ENCODE assay signal across 28 cellular contexts in the genomic region with DNA sequence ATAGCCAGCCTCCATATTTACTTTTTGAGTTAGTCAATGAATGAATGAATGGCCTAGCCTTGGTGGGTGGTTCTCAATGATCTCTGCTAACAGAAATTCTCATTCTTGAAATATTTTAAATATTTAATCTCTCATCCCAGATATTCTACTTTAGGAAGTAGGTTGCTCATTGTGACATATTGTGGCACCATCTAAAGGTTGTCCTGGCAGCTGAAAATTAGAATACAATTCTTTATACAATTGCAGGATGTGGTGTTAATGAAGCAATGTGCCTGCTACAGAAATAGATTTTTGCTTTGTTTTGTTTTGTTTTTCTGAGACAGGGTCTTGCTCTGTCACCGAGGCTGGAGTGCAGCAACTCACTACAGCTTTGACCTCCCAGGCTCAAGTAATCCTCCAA. TPM values are rescaled to one million over a fixed set of nuclear protein-coding genes. Genes with fewer than 3 reads are reported as not detected.
"Had no signal": no experiment of that assay in that cellular context is flagged by ENCODE, and none has a peak within 500 bp of the region (broad histone marks: within the 10 kb centered on the region; RNA-seq: fewer than 3 reads in every experiment).

No MANE protein-coding gene starts in this region.

- H3K4me1 ChIP-seq: ascending aorta, Peyer's patch had no signal

- DNase-seq: activated CD4-positive, alpha-beta memory T cell treated with anti-CD3 and anti-CD28 coated beads, Interleukin-2, amount 10 ng/mL, durations not matched to agents 7 days and 5 days; activated CD4-positive, alpha-beta T cell treated with anti-CD3 and anti-CD28 coated beads for 1 hour; activated CD4-positive, alpha-beta T cell treated with anti-CD3 and anti-CD28 coated beads for 48 hours; activated CD4-positive, CD25-positive, alpha-beta regulatory T cell; activated CD8-positive, alpha-beta memory T cell treated with anti-CD3 and anti-CD28 coated beads for 24 hours; activated CD8-positive, alpha-beta memory T cell treated with anti-CD3 and anti-CD28 coated beads, Interleukin-2, amount 10 ng/mL, durations not matched to agents 7 days and 5 days; activated CD8-positive, alpha-beta memory T cell treated with anti-CD3 and anti-CD28 coated beads, Interleukin-2, amount 50 U/mL, for 48 hours; activated gamma-delta T cell; activated naive CD4-positive, alpha-beta T cell treated with Interleukin-2 at 50 U/mL for 16 hours; activated naive CD8-positive, alpha-beta T cell treated with anti-CD3 and anti-CD28 coated beads, Interleukin-2, amount 10 ng/mL, durations not matched to agents 7 days and 5 days; activated T-cell treated with anti-CD3 and anti-CD28 coated beads, Interleukin-2, amount 50 U/mL, for 72 hours; amygdala; NCI-H1105; NCI-H1417 treated with DMSO at 0.1 percent for 48 hours; NCI-H187 treated with DMSO at 0.1 percent for 48 hours; NCI-H2081; NCI-H345; NCI-H524 treated with DMSO at 0.1 percent for 48 hours; Peyer's patch; RPMI8226; SHP77 treated with DMSO at 0.1 percent for 48 hours; T-cell; T-helper 17 cell had no signal

- ATAC-seq: activated CD8-positive, alpha-beta memory T cell treated with anti-CD3 and anti-CD28 coated beads, Interleukin-2, amount 10 ng/mL, durations not matched to agents 7 days and 5 days; activated T-cell treated with anti-CD3 and anti-CD28 coated beads, Interleukin-2, amount 50 U/mL, for 72 hours; activated T-helper 17 cell treated with anti-CD3 and anti-CD28 coated beads, Interleukin-2, amount 50 U/mL, for 72 hours; SK-N-SH treated with all-trans-retinoic acid at 6 μM for 48 hours; T-cell; T-helper 17 cell had no signal

- H3K27ac ChIP-seq: ascending aorta, cardiac muscle cell, Peyer's patch, VCaP had no signal

- H3K36me3 ChIP-seq: ascending aorta, cardiac muscle cell, Peyer's patch had no signal

- H3K27me3 ChIP-seq: ascending aorta, cardiac muscle cell, Peyer's patch had no signal

- H3K9me3 ChIP-seq: ascending aorta, Peyer's patch had no signal

- H3K4me3 ChIP-seq: ascending aorta, cardiac muscle cell, Peyer's patch had no signal

RNA-seq across cellular contexts. Expression of a gene that starts 35.8 kb away (rescaled TPM):
- total RNA-seq: activated naive CD8-positive, alpha-beta T cell treated with anti-CD3 and anti-CD28 coated beads, Interleukin-2, amount 10 ng/mL, durations not matched to agents 7 days and 5 days; activated T-cell treated with anti-CD3 and anti-CD28 coated beads, Interleukin-2, amount 50 U/mL, for 72 hours; activated T-helper 17 cell treated with anti-CD3 and anti-CD28 coated beads, Interleukin-2, amount 50 U/mL, for 72 hours; cardiac muscle cell; T-cell; T-helper 17 cell had no signal
- polyA plus RNA-seq: cardiac muscle cell had no signal
